8 cellular contexts compared by ENCODE assay signal in the genomic region with DNA sequence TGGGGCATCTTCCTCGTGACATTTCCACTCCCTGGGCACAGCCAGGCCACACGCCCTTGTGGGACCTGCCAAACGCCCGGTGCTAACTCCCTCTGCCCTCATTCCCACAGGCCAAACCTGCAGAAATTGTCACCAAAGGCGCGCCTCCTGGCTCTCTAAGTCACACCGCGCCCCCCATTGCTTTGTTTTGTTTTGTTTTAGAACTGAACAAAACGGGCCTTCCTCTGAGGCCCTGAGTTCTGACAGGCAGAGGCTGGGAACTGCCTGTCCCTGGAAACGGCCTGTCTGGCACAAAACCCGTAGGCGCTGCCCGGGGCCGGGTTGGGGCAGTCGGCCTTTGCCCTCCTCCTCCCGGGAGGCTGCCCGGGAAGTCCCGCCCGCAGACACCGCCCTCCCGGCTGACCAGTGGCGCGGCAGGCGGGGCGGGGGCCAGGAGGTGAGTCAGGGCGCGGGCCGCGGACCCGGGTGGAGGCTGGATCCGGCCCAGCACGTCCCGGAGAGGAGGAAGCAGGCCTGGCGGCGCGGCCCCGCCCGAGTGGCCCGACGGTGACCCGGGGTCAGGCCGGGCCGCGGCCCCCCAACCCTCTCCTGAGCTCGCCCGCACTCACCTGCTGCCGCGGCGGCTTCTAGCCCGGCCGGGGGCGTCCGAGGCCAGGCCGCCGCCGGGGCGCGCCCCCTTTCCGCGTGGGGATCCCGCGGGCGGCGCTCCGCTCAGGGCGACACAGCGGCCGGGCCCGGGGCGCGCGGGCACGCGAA. TPM values are rescaled to one million over a fixed set of nuclear protein-coding genes. Genes with fewer than 3 reads are reported as not detected.
A peak's percentile ranks its signal among the peaks of the same experiment; 100 is the strongest.
DNase-seq lines count a peak whose midpoint lies in the region; ATAC-seq, FAIRE-seq and TF ChIP-seq lines count a peak whose summit lies in the region.

No MANE protein-coding gene starts in this region.

- POLR2A ChIA-PET in SK-N-SH (lab: Yijun Ruan, JAX) = no interaction called here

- CTCF ChIA-PET in SK-N-SH (lab: Yijun Ruan, JAX) = interaction anchor here (1.6 kb wide), 1 partner anchor 11 kb away, joined by 8 read pairs; no protein-coding TSS in a partner anchor

- no peaks in the 10 kb centered on the region for H3K27me3 ChIP-seq in SK-N-SH (ENCODE audit: insufficient read depth)
- H3K27me3 ChIP-seq in heart right ventricle = no peaks in the 10 kb centered on the region
- no peaks in the 10 kb centered on the region for H3K27me3 ChIP-seq in pancreas

- TF ChIP-seq CTCF in AG09319 (IDR thresholded peaks at IDR 0.05; ENCODE audit: low read depth, low read length) = no peak
- TF ChIP-seq CTCF in SK-N-SH (IDR thresholded peaks at IDR 0.05) = no peak
- TF ChIP-seq CTCF in heart right ventricle (IDR thresholded peaks at IDR 0.05) = no peak
- TF ChIP-seq CTCF in pancreas (IDR thresholded peaks at IDR 0.05) = no peak

- peaks cover 0 to 21% of the 10 kb centered on the region in 2 experiments; a peak in 1 of 4 replicates for H3K4me1 ChIP-seq in SK-N-SH (ENCODE audit: control insufficient read depth in 1 of 2, insufficient read depth in 2 of 2, low read depth in 1 of 2, low read length in 1 of 2)
- H3K4me1 ChIP-seq in heart right ventricle = peaks cover 2 to 69% (median 29%) of the 10 kb centered on the region in 9 donors
- peaks cover 7 to 24% (median 7%) of the 10 kb centered on the region in 3 donors for H3K4me1 ChIP-seq in pancreas

- H3K9ac ChIP-seq in SK-N-SH = peak overlapping the region; percentile 46; the same call in 1 of the 2 replicates

- peaks cover 9% of the 10 kb centered on the region for H3K79me2 ChIP-seq in SK-N-SH (ENCODE audit: insufficient read depth)

- H2AFZ ChIP-seq in SK-N-SH (ENCODE audit: low read depth) = peak overlapping the region; percentile 74; the same call in 1 of the 2 replicates

- peak overlapping the region; percentile 54 to 58 for H3K4me3 ChIP-seq in SK-N-SH (ENCODE audit: low read depth in 2 of 2, low read length in 1 of 2)
- H3K4me3 ChIP-seq in heart right ventricle = peak overlapping the region; percentile 36 to 82 (median 71)
- H3K4me3 ChIP-seq in pancreas = peak overlapping the region; percentile 60 to 83 (median 64)

- WGBS in SK-N-SH (ENCODE audit: low lambda C conversion rate) = 16% methylated on average over 13 of the region's 74 CpGs
- WGBS in heart right ventricle, 2 donors = 0 to 1% methylated on average over 55 to 74 of the region's 74 CpGs
- WGBS in pancreas, 2 donors = 0% methylated on average over 39 to 74 of the region's 74 CpGs

- H3K9me3 ChIP-seq in SK-N-SH = no peaks in the 10 kb centered on the region
- H3K9me3 ChIP-seq in heart right ventricle = no peaks in the 10 kb centered on the region
- no peaks in the 10 kb centered on the region for H3K9me3 ChIP-seq in pancreas

- no peaks in the 10 kb centered on the region for H3K9me2 ChIP-seq in SK-N-SH

- no peak for TF ChIP-seq EP300 in SK-N-SH (IDR thresholded peaks at IDR 0.05; ENCODE audit: borderline replicate concordance in 1 of 2, low read depth in 1 of 2, low read length in 1 of 2)

- TF ChIP-seq RAD21 in SK-N-SH (IDR thresholded peaks at IDR 0.05; ENCODE audit: low read length) = no peak

- ATAC-seq in GM18868 (IDR thresholded peaks at IDR 0.05; ENCODE audit: unreplicated experiment) (peak; percentile 24), HG03139 (IDR thresholded peaks at IDR 0.05; ENCODE audit: unreplicated experiment) (peak; percentile 23), heart right ventricle (peak; percentile 76 to 89 (median 86)), pancreas (peak; percentile 79 to 88 (median 84))

- H4K20me1 ChIP-seq in SK-N-SH (ENCODE audit: insufficient read depth) = no peaks in the 10 kb centered on the region

- H3K27ac ChIP-seq in SK-N-SH (ENCODE audit: low read depth in 2 of 2, low read length in 1 of 2) = peak overlapping the region; percentile 43 to 64
- H3K27ac ChIP-seq in heart right ventricle = peak overlapping the region; percentile 93 to 99 (median 96)
- peak overlapping the region; percentile 81 to 99 (median 94) for H3K27ac ChIP-seq in pancreas

- no peak for FAIRE-seq in pancreas (lab: Jason Lieb, UNC)

- H3F3A ChIP-seq in SK-N-SH (replicated peaks; ENCODE audit: insufficient read depth) = no peaks in the 10 kb centered on the region

- DNase-seq in AG09319 (ENCODE audit: extremely low read depth, low read depth) = peak; percentile 56
- DNase-seq in SK-N-SH = peak; percentile 80
- peak in 57 of 58 donors; percentile 19 to 95 (median 76) for DNase-seq in anterior cingulate cortex (lab: John Stamatoyannopoulos, UW)
- DNase-seq in heart right ventricle = peak; percentile 89 to 95
- DNase-seq in pancreas = peak; percentile 95 to 99 (median 96)
- no peak for DNase-seq in DMS153 (lab: John Stamatoyannopoulos, UW)

- H3K4me2 ChIP-seq in SK-N-SH = peak overlapping the region; percentile 76; the same call in 1 of the 2 replicates

- intact Hi-C loops in heart right ventricle (cut with DNase I) (loop anchor here in 3 of 10 donors (1.0 to 10.0 kb wide), 3 partner anchors 48 to 51 kb away; a partner anchor contains a TSS), pancreas (cut with DNase I) (no loop called here)

- H3K36me3 ChIP-seq in SK-N-SH (replicated peaks in 1 of 2; ENCODE audit: control insufficient read depth in 1 of 2, insufficient read depth in 2 of 2, low read length in 1 of 2) (no peaks in the 10 kb centered on the region), heart right ventricle (peaks cover 0 to 34% (median 21%) of the 10 kb centered on the region in 9 donors), pancreas (peaks cover 7 to 25% (median 19%) of the 10 kb centered on the region in 3 donors)

TF ChIP-seq in SK-N-SH, 30 proteins besides CTCF, POLR2A, EP300 and RAD21:
- TF ChIP-seq, protein P1, sequence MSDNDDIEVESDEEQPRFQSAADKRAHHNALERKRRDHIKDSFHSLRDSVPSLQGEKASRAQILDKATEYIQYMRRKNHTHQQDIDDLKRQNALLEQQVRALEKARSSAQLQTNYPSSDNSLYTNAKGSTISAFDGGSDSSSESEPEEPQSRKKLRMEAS (IDR thresholded peaks at IDR 0.05; ENCODE audit: low read depth) = no peak
- TF ChIP-seq MEF2A (IDR thresholded peaks at IDR 0.05; ENCODE audit: borderline replicate concordance, low read depth) (no peak), RXRA (IDR thresholded peaks at IDR 0.05; ENCODE audit: borderline replicate concordance, low read depth) (no peak), TAF1 (IDR thresholded peaks at IDR 0.05; ENCODE audit: borderline replicate concordance, low read depth, low read length) (no peak), SIN3A (IDR thresholded peaks at IDR 0.05; ENCODE audit: borderline replicate concordance, low read depth, low read length) (peak; percentile 37; the same call in 1 of the 2 replicates), POLR2AphosphoS5 (IDR thresholded peaks at IDR 0.05; ENCODE audit: low read depth, low read length) (no peak)
- TF ChIP-seq, protein P2, sequence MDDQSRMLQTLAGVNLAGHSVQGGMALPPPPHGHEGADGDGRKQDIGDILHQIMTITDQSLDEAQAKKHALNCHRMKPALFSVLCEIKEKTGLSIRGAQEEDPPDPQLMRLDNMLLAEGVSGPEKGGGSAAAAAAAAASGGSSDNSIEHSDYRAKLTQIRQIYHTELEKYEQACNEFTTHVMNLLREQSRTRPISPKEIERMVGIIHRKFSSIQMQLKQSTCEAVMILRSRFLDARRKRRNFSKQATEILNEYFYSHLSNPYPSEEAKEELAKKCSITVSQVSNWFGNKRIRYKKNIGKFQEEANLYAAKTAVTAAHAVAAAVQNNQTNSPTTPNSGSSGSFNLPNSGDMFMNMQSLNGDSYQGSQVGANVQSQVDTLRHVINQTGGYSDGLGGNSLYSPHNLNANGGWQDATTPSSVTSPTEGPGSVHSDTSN (IDR thresholded peaks at IDR 0.05) = no peak
- TF ChIP-seq, protein P3, sequence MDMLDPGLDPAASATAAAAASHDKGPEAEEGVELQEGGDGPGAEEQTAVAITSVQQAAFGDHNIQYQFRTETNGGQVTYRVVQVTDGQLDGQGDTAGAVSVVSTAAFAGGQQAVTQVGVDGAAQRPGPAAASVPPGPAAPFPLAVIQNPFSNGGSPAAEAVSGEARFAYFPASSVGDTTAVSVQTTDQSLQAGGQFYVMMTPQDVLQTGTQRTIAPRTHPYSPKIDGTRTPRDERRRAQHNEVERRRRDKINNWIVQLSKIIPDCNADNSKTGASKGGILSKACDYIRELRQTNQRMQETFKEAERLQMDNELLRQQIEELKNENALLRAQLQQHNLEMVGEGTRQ (IDR thresholded peaks at IDR 0.05; ENCODE audit: borderline replicate concordance, low read depth, low read length) = no peak

RNA-seq across cellular contexts. Expression of a gene that starts 0.5 kb away (rescaled TPM):
- 9.0 and 10.2 TPM in 2 replicates for polyA plus RNA-seq in SK-N-SH (2012; rRNA removed)
- polyA plus RNA-seq in SK-N-SH (2012; cell fraction: cytosol; rRNA removed) = 3.8 and 7.1 TPM in 2 replicates
- polyA plus RNA-seq in SK-N-SH (2012; cell fraction: nucleus; rRNA removed) = 13.5 and 20.8 TPM in 2 replicates
- total RNA-seq in heart right ventricle = 100 to 1,000 TPM in 5 of 10 donors, 10 to 100 TPM in 5; 70.2 to 178 (median 97.2) TPM
- 100 to 1,000 TPM in 1 of 2 donors, 10 to 100 TPM in 1; 38.6 to 112 TPM for polyA plus RNA-seq in heart right ventricle
- total RNA-seq in pancreas = 10 to 100 TPM; 64.1 to 99.2 (median 84.9) TPM
- 10 to 100 TPM; 44.8 to 60.8 TPM for polyA plus RNA-seq in pancreas

RNA-seq across cellular contexts. Expression of a gene that starts 38.6 kb away (rescaled TPM):
- 15.1 and 17.6 TPM in 2 replicates for polyA plus RNA-seq in SK-N-SH (2012; rRNA removed)
- 10.3 and 13.3 TPM in 2 replicates for polyA plus RNA-seq in SK-N-SH (2012; cell fraction: cytosol; rRNA removed)
- 6.8 and 7.1 TPM in 2 replicates for polyA plus RNA-seq in SK-N-SH (2012; cell fraction: nucleus; rRNA removed)
- 10 to 100 TPM in 4 of 10 donors, 1 to 10 TPM in 6; 8.3 to 11.7 (median 9.9) TPM for total RNA-seq in heart right ventricle
- 10 to 100 TPM in 1 of 2 donors, 1 to 10 TPM in 1; 7.7 to 10.7 TPM for polyA plus RNA-seq in heart right ventricle
- 10 to 100 TPM in 4 of 6 donors, 1 to 10 TPM in 2; 7.7 to 13.9 (median 10.7) TPM for total RNA-seq in pancreas
- 10 to 100 TPM; 12.2 to 16.2 TPM for polyA plus RNA-seq in pancreas

RNA-seq across cellular contexts. Expression of a gene that starts 49.6 kb away (rescaled TPM):
- polyA plus RNA-seq in SK-N-SH (2012; rRNA removed) = 11.9 and 15.2 TPM in 2 replicates
- 8.8 and 10.2 TPM in 2 replicates for polyA plus RNA-seq in SK-N-SH (2012; cell fraction: cytosol; rRNA removed)
- polyA plus RNA-seq in SK-N-SH (2012; cell fraction: nucleus; rRNA removed) = 33.8 and 37.1 TPM in 2 replicates
- 10 to 100 TPM; 23.0 to 53.2 (median 34.2) TPM for total RNA-seq in heart right ventricle
- polyA plus RNA-seq in heart right ventricle = 10 to 100 TPM; 13.5 to 18.4 TPM
- total RNA-seq in pancreas = 10 to 100 TPM; 20.2 to 35.4 (median 28.3) TPM
- polyA plus RNA-seq in pancreas = 10 to 100 TPM; 14.7 to 36.0 TPM

RNA-seq across cellular contexts. Expression of a gene that starts 54.6 kb away (rescaled TPM):
- polyA plus RNA-seq in SK-N-SH (2012; rRNA removed) (17.8 and 23.0 TPM in 2 replicates), heart right ventricle (10 to 100 TPM in 1 of 2 donors, 1 to 10 TPM in 1; 9.6 to 24.2 TPM), pancreas (10 to 100 TPM; 10.9 to 16.8 TPM)
- 15.1 and 19.6 TPM in 2 replicates for polyA plus RNA-seq in SK-N-SH (2012; cell fraction: cytosol; rRNA removed)
- polyA plus RNA-seq in SK-N-SH (2012; cell fraction: nucleus; rRNA removed) = 30.5 and 40.6 TPM in 2 replicates
- total RNA-seq in heart right ventricle (10 to 100 TPM; 13.7 to 37.3 (median 21.8) TPM), pancreas (10 to 100 TPM; 16.6 to 32.3 (median 22.2) TPM)

Comparison
In these comparisons a context has a peak if more than half of its experiments do, and no peak if none do; other contexts are left out.
1. ATAC-seq: peak in every context shown above with its lines; median percentile 86 in heart right ventricle; 84 in pancreas; 24 in GM18868; 23 in HG03139.